ENCODE assay signal across 13 cellular contexts in genomic region chr18:23867011-23867410, GRCh38.
"Had no signal": no experiment of that assay in that cellular context is flagged by ENCODE, and none has a peak within 500 bp of the region (broad histone marks: within the 10 kb centered on the region; RNA-seq: fewer than 3 reads in every experiment).

No MANE protein-coding gene starts in this region.

- H3K4me1 ChIP-seq: adrenal gland, parathyroid adenoma, uterus had no signal

- H3K9me3 ChIP-seq: adrenal gland, heart left ventricle, thoracic aorta, uterus had no signal

- H3K27me3 ChIP-seq: adrenal gland, heart left ventricle, uterus had no signal

- ATAC-seq: activated CD4-positive, CD25-positive, alpha-beta regulatory T cell treated with anti-CD3 and anti-CD28 coated beads, Interleukin-2, amount 50 U/mL, for 24 hours; heart left ventricle had no signal

- H3K4me3 Mint-ChIP-seq: activated naive CD4-positive, alpha-beta T cell treated with anti-CD3 and anti-CD28 coated beads for 36 hours; mesothelial cell of epicardium had no signal

- DNase-seq: activated CD4-positive, alpha-beta T cell treated with anti-CD3 and anti-CD28 coated beads, Interleukin-2, amount 50 U/mL, for 1 hour; activated naive CD4-positive, alpha-beta T cell treated with anti-CD3 and anti-CD28 coated beads for 36 hours; activated T-cell treated with anti-CD3 and anti-CD28 coated beads for 4 hours; adrenal gland; heart left ventricle; immature natural killer cell; stimulated activated CD4-positive, alpha-beta T cell treated with anti-CD3 and anti-CD28 coated beads, Interleukin-1b, Interleukin-23, amount 100 ng/mL, for 48 hours; uterus had no signal

- H3K9me3 Mint-ChIP-seq: activated naive CD4-positive, alpha-beta T cell treated with anti-CD3 and anti-CD28 coated beads for 36 hours; immature natural killer cell; mesothelial cell of epicardium had no signal

- H3K36me3 ChIP-seq: adrenal gland, thoracic aorta, uterus had no signal

- H3K27ac ChIP-seq: adrenal gland, epithelial cell of prostate, heart left ventricle, parathyroid adenoma, thoracic aorta, uterus had no signal

- H3K36me3 Mint-ChIP-seq: immature natural killer cell, mesothelial cell of epicardium had no signal

- H3K9ac ChIP-seq: parathyroid adenoma had no signal

- H3K27ac Mint-ChIP-seq: activated naive CD4-positive, alpha-beta T cell treated with anti-CD3 and anti-CD28 coated beads for 36 hours; mesothelial cell of epicardium had no signal

- H3K4me3 ChIP-seq: adrenal gland, heart left ventricle, thoracic aorta, uterus had no signal
